1 cellular context compared by ENCODE assay signal in the genomic region with DNA sequence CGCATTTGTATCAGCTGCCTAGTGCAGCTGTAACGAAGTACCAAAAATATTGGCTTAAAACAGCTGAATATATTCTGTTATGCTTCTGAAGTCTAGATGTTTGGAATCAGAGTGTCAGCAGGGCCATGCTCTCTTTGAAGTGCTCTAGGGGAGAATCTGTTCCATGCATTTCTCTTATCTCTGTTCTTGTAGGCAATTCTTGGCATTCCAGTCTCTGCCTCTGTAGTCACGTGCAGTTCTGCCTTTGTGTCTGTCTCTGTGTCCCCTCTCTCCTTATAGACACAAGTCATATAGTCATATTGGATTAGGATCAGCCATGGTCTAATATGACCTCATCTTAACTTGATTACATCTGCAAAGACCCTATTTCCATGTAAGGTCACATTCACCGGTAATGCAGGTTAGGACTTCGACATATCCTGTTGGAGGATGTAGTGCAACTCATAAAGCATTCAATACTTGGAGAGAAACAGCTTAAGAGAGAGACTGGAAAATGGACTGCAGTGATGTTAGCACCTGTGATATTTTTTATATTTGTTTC.
TF ChIP-seq lines count a peak whose summit lies in the region.

No MANE protein-coding gene starts in this region.

TF ChIP-seq in HepG2, 621 proteins besides CTCF, POLR2A, EP300 and RAD21:
- TF ChIP-seq PREB (CRISPR knock-in tag; IDR thresholded peaks at IDR 0.05) (no peak), EEA1 (CRISPR knock-in tag; IDR thresholded peaks at IDR 0.05; ENCODE audit: borderline replicate concordance) (no peak), ATF7 (IDR thresholded peaks at IDR 0.05) (peak; percentile 35; the same call in 1 of the 2 replicates), ATF7 (CRISPR knock-in tag; IDR thresholded peaks at IDR 0.05) (no peak)
TF ChIP-seq in HepG2: peak in this region for 1.
